Comparison of ENCODE assay signal across 17 cellular contexts in genomic region chr10:59754951-59755350, GRCh38.
"Had no signal": no experiment of that assay in that cellular context is flagged by ENCODE, and none has a peak within 500 bp of the region (broad histone marks: within the 10 kb centered on the region; RNA-seq: fewer than 3 reads in every experiment).

No MANE protein-coding gene starts in this region.

- DNase-seq: cerebellar nuclear complex; colonic mucosa; dermis blood vessel endothelial cell; erythroblast; foreskin melanocyte; heart left ventricle; hippocampal formation; left colon; mesendoderm; naive thymus-derived CD4-positive, alpha-beta T cell; sigmoid colon; stimulated activated CD4-positive, alpha-beta T cell treated with anti-CD3 and anti-CD28 coated beads, Interleukin-4, amount 100 ng/mL, for 24 hours; transverse colon had no signal

- H3K9me3 Mint-ChIP-seq: stimulated activated memory B cell treated with anti-CD40 and anti-IgM and Interleukin-4, amounts not matched to agents 10 μg/mL and 1 μg/mL and 100 μg/mL, for 72 hours; stimulated activated naive CD8-positive, alpha-beta T cell treated with anti-CD3 and anti-CD28 coated beads, Interleukin-15, Interleukin-2, amounts not matched to agents 100 ng/mL and 50 ng/mL, for 24 hours had no signal

- H3K4me3 ChIP-seq: colonic mucosa, heart left ventricle, sigmoid colon, smooth muscle cell, thoracic aorta, transverse colon had no signal

- H3K36me3 Mint-ChIP-seq: naive thymus-derived CD4-positive, alpha-beta T cell; stimulated activated memory B cell treated with anti-CD40 and anti-IgM and Interleukin-4, amounts not matched to agents 10 μg/mL and 1 μg/mL and 100 μg/mL, for 72 hours had no signal

- ATAC-seq: heart left ventricle; left colon; naive thymus-derived CD4-positive, alpha-beta T cell; stimulated activated memory B cell treated with anti-CD40 and anti-IgM and Interleukin-4, amounts not matched to agents 10 μg/mL and 1 μg/mL and 100 μg/mL, for 72 hours had no signal

- H3K27ac Mint-ChIP-seq: naive thymus-derived CD4-positive, alpha-beta T cell; stimulated activated memory B cell treated with anti-CD40 and anti-IgM and Interleukin-4, amounts not matched to agents 10 μg/mL and 1 μg/mL and 100 μg/mL, for 72 hours; stimulated activated naive CD8-positive, alpha-beta T cell treated with anti-CD3 and anti-CD28 coated beads, Interleukin-15, Interleukin-2, amounts not matched to agents 100 ng/mL and 50 ng/mL, for 24 hours had no signal

- H3K4me1 Mint-ChIP-seq: naive thymus-derived CD4-positive, alpha-beta T cell; stimulated activated memory B cell treated with anti-CD40 and anti-IgM and Interleukin-4, amounts not matched to agents 10 μg/mL and 1 μg/mL and 100 μg/mL, for 72 hours had no signal

- H3K4me3 Mint-ChIP-seq: naive thymus-derived CD4-positive, alpha-beta T cell; stimulated activated memory B cell treated with anti-CD40 and anti-IgM and Interleukin-4, amounts not matched to agents 10 μg/mL and 1 μg/mL and 100 μg/mL, for 72 hours; stimulated activated naive CD8-positive, alpha-beta T cell treated with anti-CD3 and anti-CD28 coated beads, Interleukin-15, Interleukin-2, amounts not matched to agents 100 ng/mL and 50 ng/mL, for 24 hours had no signal
